Comparison of ENCODE assay signal across 9 cellular contexts in genomic region chr5:140106805-140107311, GRCh38. TPM values are rescaled to one million over a fixed set of nuclear protein-coding genes. Genes with fewer than 3 reads are reported as not detected.
DNase-seq lines count a peak whose midpoint lies in the region; ATAC-seq, FAIRE-seq and TF ChIP-seq lines count a peak whose summit lies in the region.
"Had no signal": no experiment of that assay in that cellular context is flagged by ENCODE, and none has a peak within 500 bp of the region (broad histone marks: within the 10 kb centered on the region; RNA-seq: fewer than 3 reads in every experiment).

No MANE protein-coding gene starts in this region.

- no peak for TF ChIP-seq RAD21 in SK-N-SH (IDR thresholded peaks at IDR 0.05; ENCODE audit: low read length)

- H2AFZ ChIP-seq in SK-N-SH (ENCODE audit: low read depth): peak overlapping the region; percentile 97

- TF ChIP-seq POLR2A in testis (IDR thresholded peaks at IDR 0.05): no peak

- H3K9ac ChIP-seq in SK-N-SH: peak overlapping the region; percentile 73
- H3K9ac ChIP-seq in kidney (ENCODE audit: low read length in 2 of 2): peak overlapping the region; percentile 97 to 98

- no peaks in the 10 kb centered on the region for H3K9me2 ChIP-seq in SK-N-SH

- intact Hi-C loops in ascending aorta (cut with DNase I): loop anchor here (2.0 to 5.0 kb wide), 4 partner anchors 35 to 295 kb away; partner anchors contain the start of genes ANKHD1 and HBEGF
- intact Hi-C loops in kidney (cut with DNase I): no loop called here
- intact Hi-C loops in testis (cut with DNase I; ENCODE audit: low total_unique reads): no loop called here

- FAIRE-seq in kidney (lab: Jason Lieb, UNC): no peak
- FAIRE-seq: A204.1 had no signal

- TF ChIP-seq CTCF in SK-N-SH (IDR thresholded peaks at IDR 0.05): no peak
- TF ChIP-seq CTCF in ascending aorta (IDR thresholded peaks at IDR 0.05): no peak
- no peak for TF ChIP-seq CTCF in kidney (IDR thresholded peaks at IDR 0.05; ENCODE audit: borderline replicate concordance, extremely low read depth, insufficient read depth)
- no peak for TF ChIP-seq CTCF in testis (IDR thresholded peaks at IDR 0.05)

- peak overlapping the region; percentile 97 for H3K4me2 ChIP-seq in SK-N-SH

- H3K4me1 ChIP-seq in SK-N-SH (ENCODE audit: control insufficient read depth in 1 of 2, insufficient read depth in 2 of 2, low read depth in 1 of 2, low read length in 1 of 2) (peaks cover 7 to 20% of the 10 kb centered on the region in 2 experiments; a peak in 3 of 4 replicates), ascending aorta (peaks cover 3 to 14% of the 10 kb centered on the region in 2 donors), kidney (ENCODE audit: control insufficient read depth in 1 of 2, insufficient read depth in 1 of 2, low read depth in 1 of 2, low read length in 2 of 2) (peaks cover 9 to 18% of the 10 kb centered on the region in 2 donors), testis (peaks cover 24% of the 10 kb centered on the region)

- H3K27ac ChIP-seq in SK-N-SH (ENCODE audit: low read depth in 2 of 2, low read length in 1 of 2) (peak overlapping the region; percentile 77 to 94), ascending aorta (peak overlapping the region; percentile 96 to 97), kidney (ENCODE audit: low read depth in 2 of 2, low read length in 2 of 2) (peak overlapping the region; percentile 99 to 100), testis (peak overlapping the region; percentile 97 to 98)

- H3K9me3 ChIP-seq in SK-N-SH: no peaks in the 10 kb centered on the region
- H3K9me3 ChIP-seq in ascending aorta: no peaks in the 10 kb centered on the region
- H3K9me3 ChIP-seq in kidney (ENCODE audit: control insufficient read depth in 1 of 2, low read length in 2 of 2): no peaks in the 10 kb centered on the region
- H3K9me3 ChIP-seq in testis: no peaks in the 10 kb centered on the region

- H3F3A ChIP-seq in SK-N-SH (replicated peaks; ENCODE audit: insufficient read depth): peaks cover 33% of the 10 kb centered on the region

- no peaks in the 10 kb centered on the region; the same call in 1 of the 2 replicates for H3K27me3 ChIP-seq in SK-N-SH (ENCODE audit: insufficient read depth)
- H3K27me3 ChIP-seq in ascending aorta: no peaks in the 10 kb centered on the region
- H3K27me3 ChIP-seq in testis: no peaks in the 10 kb centered on the region

- WGBS in SK-N-SH (ENCODE audit: low lambda C conversion rate): 90% methylated on average over 16 of the region's 16 CpGs
- WGBS in testis, 2 donors: 15 to 17% methylated on average over 16 of the region's 16 CpGs

- H3K36me3 ChIP-seq in SK-N-SH (replicated peaks in 1 of 2; ENCODE audit: control insufficient read depth in 1 of 2, insufficient read depth in 2 of 2, low read length in 1 of 2) (no peaks in the 10 kb centered on the region), ascending aorta (no peaks in the 10 kb centered on the region), kidney (ENCODE audit: control insufficient read depth in 1 of 2, insufficient read depth in 2 of 2, low read length in 2 of 2) (no peaks in the 10 kb centered on the region), testis (ENCODE audit: low read depth, missing control alignments) (no peaks in the 10 kb centered on the region)

- H3K79me2 ChIP-seq in SK-N-SH (ENCODE audit: insufficient read depth): peaks cover 36% of the 10 kb centered on the region

- DNase-seq in SK-N-SH: no peak
- no peak for DNase-seq in ascending aorta (ENCODE audit: low spot score in 2 of 2)
- no peak for DNase-seq in kidney
- DNase-seq in testis: no peak
- DNase-seq in CD1c-positive myeloid dendritic cell (ENCODE audit: extremely low spot score): no peak

- CTCF ChIA-PET in SK-N-SH (lab: Yijun Ruan, JAX): interaction anchor here (0.7 to 2.3 kb wide), 8 partner anchors 27 to 245 kb away, joined by 3 to 7 read pairs (median 5); partner anchors contain the start of gene NRG2

- H4K20me1 ChIP-seq in SK-N-SH (ENCODE audit: insufficient read depth): peaks cover 7% of the 10 kb centered on the region

- no peak for TF ChIP-seq EP300 in SK-N-SH (IDR thresholded peaks at IDR 0.05; ENCODE audit: borderline replicate concordance in 1 of 2, low read depth in 1 of 2, low read length in 1 of 2)

- ATAC-seq in SK-N-SH treated with all-trans-retinoic acid at 6 μM for 48 hours (no peak), HG03280 (IDR thresholded peaks at IDR 0.05; ENCODE audit: unreplicated experiment) (no peak), GM21360 (IDR thresholded peaks at IDR 0.05; ENCODE audit: unreplicated experiment) (no peak)

- H3K4me3 ChIP-seq in SK-N-SH (ENCODE audit: low read depth in 2 of 2, low read length in 1 of 2) (peak overlapping the region; percentile 78 to 79), ascending aorta (peak overlapping the region; percentile 73 to 85), kidney (ENCODE audit: low read length in 2 of 2) (peak overlapping the region; percentile 74 to 86), testis (peak overlapping the region; percentile 76 to 87)

- POLR2A ChIA-PET in SK-N-SH (lab: Yijun Ruan, JAX): interaction anchor here (0.9 to 1.0 kb wide), 3 partner anchors 11 to 68 kb away, joined by 3 to 4 read pairs (median 4); partner anchors contain the start of gene CYSTM1

TF ChIP-seq in SK-N-SH, 30 proteins besides CTCF, POLR2A, EP300 and RAD21 (continues in another document):
- TF ChIP-seq FOXM1 (IDR thresholded peaks at IDR 0.05; ENCODE audit: low read depth): no peak
- no peak for TF ChIP-seq GATA2 (CRISPR knock-in tag; IDR thresholded peaks at IDR 0.05)
- TF ChIP-seq POLR2AphosphoS5 (IDR thresholded peaks at IDR 0.05; ENCODE audit: low read depth, low read length): no peak

TF ChIP-seq in SK-N-SH treated with all-trans-retinoic acid at 6 μM for 48 hours, 23 proteins besides CTCF, POLR2A, EP300 and RAD21 (continues in another document):
- TF ChIP-seq ISL1 (CRISPR knock-in tag; IDR thresholded peaks at IDR 0.05) (no peak), ZC3H10 (CRISPR knock-in tag; IDR thresholded peaks at IDR 0.05) (no peak), BACH2 (CRISPR knock-in tag; IDR thresholded peaks at IDR 0.05; ENCODE audit: borderline replicate concordance) (no peak), TOX (CRISPR knock-in tag; IDR thresholded peaks at IDR 0.05; ENCODE audit: borderline replicate concordance) (no peak), POU6F1 (CRISPR knock-in tag; IDR thresholded peaks at IDR 0.05; ENCODE audit: borderline replicate concordance, low read depth) (no peak), CSDC2 (CRISPR knock-in tag; IDR thresholded peaks at IDR 0.05) (no peak), TSHZ2 (CRISPR knock-in tag; IDR thresholded peaks at IDR 0.05) (no peak), ZFP3 (CRISPR knock-in tag; IDR thresholded peaks at IDR 0.05) (no peak), OSR1 (CRISPR knock-in tag; IDR thresholded peaks at IDR 0.05) (no peak), GLIS3 (CRISPR knock-in tag; IDR thresholded peaks at IDR 0.05) (no peak), RARB (CRISPR knock-in tag; IDR thresholded peaks at IDR 0.05) (no peak)

RNA-seq across cellular contexts. Expression of gene PURA, which starts 7.1 kb away (rescaled TPM):
- polyA plus RNA-seq in SK-N-SH (2012; rRNA removed) (2.4 and 2.9 TPM in 2 replicates), kidney (ENCODE audit: insufficient read depth, low read depth, low replicate concordance) (4.7 TPM), testis (ENCODE audit: insufficient read depth, low read depth, low replicate concordance) (9.3 TPM)
- polyA plus RNA-seq in SK-N-SH (2012; cell fraction: cytosol; rRNA removed): 2.0 and 2.2 TPM in 2 replicates
- polyA plus RNA-seq in SK-N-SH (2012; cell fraction: nucleus; rRNA removed): 2.8 and 2.9 TPM in 2 replicates
- total RNA-seq in ascending aorta (11.5 TPM), kidney (31.6 TPM), testis (10 to 100 TPM; 22.9 to 26.9 TPM)

RNA-seq across cellular contexts. Expression of gene IGIP, which starts 18.9 kb away (rescaled TPM):
- polyA plus RNA-seq in SK-N-SH (2012; rRNA removed) (0.72 and 0.99 TPM in 2 replicates), kidney (ENCODE audit: insufficient read depth, low read depth, low replicate concordance) (13.2 TPM), testis (ENCODE audit: insufficient read depth, low read depth, low replicate concordance) (7.1 TPM)
- 0.98 and 1.1 TPM in 2 replicates for polyA plus RNA-seq in SK-N-SH (2012; cell fraction: cytosol; rRNA removed)
- polyA plus RNA-seq in SK-N-SH (2012; cell fraction: nucleus; rRNA removed): 1.8 and 3.3 TPM in 2 replicates
- total RNA-seq in ascending aorta (5.6 TPM), kidney (15.5 TPM), testis (10 to 100 TPM; 11.1 to 12.1 TPM)
